ENCODE assay signal across 18 cellular contexts in the genomic region with DNA sequence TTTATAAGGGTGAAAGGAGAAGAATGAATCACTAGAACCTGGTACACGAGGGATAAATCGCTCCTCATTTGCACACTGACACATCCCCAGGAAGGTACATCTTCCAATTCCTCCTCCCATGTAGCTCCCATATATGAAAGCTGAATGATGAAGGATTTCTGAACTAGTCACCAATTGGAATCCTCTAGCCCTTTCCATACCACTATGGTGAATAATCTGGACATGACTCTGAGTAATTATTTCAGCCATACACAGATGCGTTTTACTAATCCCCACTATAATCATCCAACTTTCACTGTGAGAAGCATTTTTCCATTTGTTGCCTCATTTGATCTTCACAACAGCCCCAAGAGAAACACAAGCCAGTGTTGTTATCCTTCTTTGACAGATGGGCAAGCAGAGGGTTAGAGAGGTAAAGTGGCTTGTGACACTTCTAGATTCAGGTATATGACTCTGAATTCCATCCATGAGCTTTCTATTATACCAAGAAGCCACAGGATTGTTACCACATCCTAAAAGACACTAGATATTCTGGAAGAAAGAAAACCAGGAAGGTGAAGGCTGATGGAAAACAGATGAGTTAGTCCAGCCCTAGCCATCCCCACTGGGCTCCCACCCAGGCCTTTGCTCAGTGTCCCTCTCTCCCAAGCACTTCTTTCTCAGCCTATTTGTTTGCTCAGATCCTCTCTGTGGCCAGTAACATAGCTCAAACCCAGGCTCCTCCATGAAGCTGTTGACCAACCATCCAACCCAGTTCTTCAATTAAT. TPM values are rescaled to one million over a fixed set of nuclear protein-coding genes. Genes with fewer than 3 reads are reported as not detected.
DNase-seq lines count a peak whose midpoint lies in the region; ATAC-seq and TF ChIP-seq lines count a peak whose summit lies in the region.
"Had no signal": no experiment of that assay in that cellular context is flagged by ENCODE, and none has a peak within 500 bp of the region (broad histone marks: within the 10 kb centered on the region; RNA-seq: fewer than 3 reads in every experiment).

No MANE protein-coding gene starts in this region.

- H3K27ac ChIP-seq in uterus: no peak overlapping the region
- H3K27ac ChIP-seq: left ventricle myocardium inferior, thoracic aorta had no signal

- peaks cover 17% of the 10 kb centered on the region for H3K4me1 Mint-ChIP-seq in stimulated activated memory B cell treated with anti-CD40 and anti-IgM and Interleukin-4, amounts not matched to agents 10 μg/mL and 1 μg/mL and 100 μg/mL, for 72 hours

- H3K27me3 ChIP-seq in uterus: no peaks in the 10 kb centered on the region

- DNase-seq in AG08395 (ENCODE audit: low spot score) (peak; percentile 85), HT1080 (ENCODE audit: low read depth) (peak; percentile 78), amniotic stem cell (lab: John Stamatoyannopoulos, UW) (peak; percentile 46), foreskin fibroblast (peak; percentile 84 to 90), uterus (no peak)
- no peak for DNase-seq in activated effector memory CD4-positive, alpha-beta T cell treated with Interleukin-2 at 50 U/mL for 16 hours
- no peak for DNase-seq in activated CD8-positive, alpha-beta memory T cell treated with anti-CD3 and anti-CD28 coated beads for 24 hours
- DNase-seq: activated CD4-positive, CD25-positive, alpha-beta regulatory T cell treated with anti-CD3 and anti-CD28 coated beads, Interleukin-2, amount 50 U/mL, for 72 hours; activated CD8-positive, alpha-beta memory T cell treated with anti-CD3 and anti-CD28 coated beads, Interleukin-2, amount 50 U/mL, for 4 hours; DMS 273 treated with DMSO at 0.1 percent for 48 hours; left ventricle myocardium inferior; NCI-H1048; RPMI8226 had no signal

- ATAC-seq in stimulated activated memory B cell treated with anti-CD40 and anti-IgM and Interleukin-4, amounts not matched to agents 10 μg/mL and 1 μg/mL and 100 μg/mL, for 72 hours: no peak

- peaks cover 10% of the 10 kb centered on the region for H3K27me3 Mint-ChIP-seq in stimulated activated memory B cell treated with anti-CD40 and anti-IgM and Interleukin-4, amounts not matched to agents 10 μg/mL and 1 μg/mL and 100 μg/mL, for 72 hours
- H3K27me3 Mint-ChIP-seq: activated naive CD4-positive, alpha-beta T cell treated with anti-CD3 and anti-CD28 coated beads, Interleukin-2, amount 50 U/mL, for 24 hours had no signal

- TF ChIP-seq CTCF in foreskin fibroblast (IDR thresholded peaks at IDR 0.05; ENCODE audit: low read depth, low read length) (no peak), uterus (IDR thresholded peaks at IDR 0.05) (no peak)

- no peaks in the 10 kb centered on the region for H3K9me3 ChIP-seq in uterus
- H3K9me3 ChIP-seq: HAP-1, left ventricle myocardium inferior, thoracic aorta had no signal

- H3K27ac Mint-ChIP-seq in stimulated activated memory B cell treated with anti-CD40 and anti-IgM and Interleukin-4, amounts not matched to agents 10 μg/mL and 1 μg/mL and 100 μg/mL, for 72 hours: no peak overlapping the region
- H3K27ac Mint-ChIP-seq: T-helper 1 cell treated with Interleukin-12 subunit alpha and Interleukin-12 subunit beta and Interleukin-4 antibody, amounts not matched to agents 30 μg/mL and 1 μg/mL, for 36 hours had no signal

- H3K36me3 Mint-ChIP-seq in stimulated activated memory B cell treated with anti-CD40 and anti-IgM and Interleukin-4, amounts not matched to agents 10 μg/mL and 1 μg/mL and 100 μg/mL, for 72 hours: no peaks in the 10 kb centered on the region
- H3K36me3 Mint-ChIP-seq: activated naive CD4-positive, alpha-beta T cell treated with anti-CD3 and anti-CD28 coated beads, Interleukin-2, amount 50 U/mL, for 24 hours had no signal

- H3K4me3 ChIP-seq in foreskin fibroblast (ENCODE audit: low read depth in 1 of 2, low read length in 2 of 2) (no peak overlapping the region), uterus (no peak overlapping the region)
- H3K4me3 ChIP-seq: HAP-1, left ventricle myocardium inferior, thoracic aorta had no signal

- no peak overlapping the region for H3K4me3 Mint-ChIP-seq in stimulated activated memory B cell treated with anti-CD40 and anti-IgM and Interleukin-4, amounts not matched to agents 10 μg/mL and 1 μg/mL and 100 μg/mL, for 72 hours
- H3K4me3 Mint-ChIP-seq: activated naive CD4-positive, alpha-beta T cell treated with anti-CD3 and anti-CD28 coated beads, Interleukin-2, amount 50 U/mL, for 24 hours; T-helper 1 cell treated with Interleukin-12 subunit alpha and Interleukin-12 subunit beta and Interleukin-4 antibody, amounts not matched to agents 30 μg/mL and 1 μg/mL, for 36 hours had no signal

- H3K36me3 ChIP-seq in uterus: no peaks in the 10 kb centered on the region
- H3K36me3 ChIP-seq: HAP-1, left ventricle myocardium inferior, thoracic aorta had no signal

- no peaks in the 10 kb centered on the region for H3K4me1 ChIP-seq in uterus

- intact Hi-C loops in uterus (cut with DNase I; ENCODE audit: low total_unique reads): no loop called here

- no peak for TF ChIP-seq POLR2A in uterus (IDR thresholded peaks at IDR 0.05)

- no peaks in the 10 kb centered on the region for H3K9me3 Mint-ChIP-seq in stimulated activated memory B cell treated with anti-CD40 and anti-IgM and Interleukin-4, amounts not matched to agents 10 μg/mL and 1 μg/mL and 100 μg/mL, for 72 hours
- H3K9me3 Mint-ChIP-seq: activated naive CD4-positive, alpha-beta T cell treated with anti-CD3 and anti-CD28 coated beads, Interleukin-2, amount 50 U/mL, for 24 hours; T-helper 1 cell treated with Interleukin-12 subunit alpha and Interleukin-12 subunit beta and Interleukin-4 antibody, amounts not matched to agents 30 μg/mL and 1 μg/mL, for 36 hours had no signal

RNA-seq across cellular contexts. Expression of gene BCL6, which starts 22.2 kb away (rescaled TPM):
- total RNA-seq in HT1080 (2014; rRNA removed; shearing (Covaris generic)): 7.0 and 10.4 TPM in 2 replicates
- 10.8 and 11.7 TPM in 2 replicates for polyA plus RNA-seq in HT1080 (2015; cell fraction: cytosol; rRNA removed)
- polyA plus RNA-seq in HT1080 (2015; cell fraction: nucleus; rRNA removed): 35.8 and 39.4 TPM in 2 replicates
- total RNA-seq in uterus: 100 to 1,000 TPM in 1 of 4 donors, 10 to 100 TPM in 2, 1 to 10 TPM in 1; 6.6 to 188 (median 51.0) TPM

Comparison
In these comparisons a context has a peak if more than half of its experiments do, and no peak if none do; other contexts are left out.
1. DNase-seq: peak in AG08395 (single experiment), HT1080 (single experiment), amniotic stem cell (single experiment) and foreskin fibroblast (2 of 2); none in activated effector memory CD4-positive, alpha-beta T cell treated with Interleukin-2 at 50 U/mL for 16 hours (single experiment), uterus (0 of 2) and activated CD8-positive, alpha-beta memory T cell treated with anti-CD3 and anti-CD28 coated beads for 24 hours (single experiment).